8 cellular contexts compared by ENCODE assay signal in the genomic region with DNA sequence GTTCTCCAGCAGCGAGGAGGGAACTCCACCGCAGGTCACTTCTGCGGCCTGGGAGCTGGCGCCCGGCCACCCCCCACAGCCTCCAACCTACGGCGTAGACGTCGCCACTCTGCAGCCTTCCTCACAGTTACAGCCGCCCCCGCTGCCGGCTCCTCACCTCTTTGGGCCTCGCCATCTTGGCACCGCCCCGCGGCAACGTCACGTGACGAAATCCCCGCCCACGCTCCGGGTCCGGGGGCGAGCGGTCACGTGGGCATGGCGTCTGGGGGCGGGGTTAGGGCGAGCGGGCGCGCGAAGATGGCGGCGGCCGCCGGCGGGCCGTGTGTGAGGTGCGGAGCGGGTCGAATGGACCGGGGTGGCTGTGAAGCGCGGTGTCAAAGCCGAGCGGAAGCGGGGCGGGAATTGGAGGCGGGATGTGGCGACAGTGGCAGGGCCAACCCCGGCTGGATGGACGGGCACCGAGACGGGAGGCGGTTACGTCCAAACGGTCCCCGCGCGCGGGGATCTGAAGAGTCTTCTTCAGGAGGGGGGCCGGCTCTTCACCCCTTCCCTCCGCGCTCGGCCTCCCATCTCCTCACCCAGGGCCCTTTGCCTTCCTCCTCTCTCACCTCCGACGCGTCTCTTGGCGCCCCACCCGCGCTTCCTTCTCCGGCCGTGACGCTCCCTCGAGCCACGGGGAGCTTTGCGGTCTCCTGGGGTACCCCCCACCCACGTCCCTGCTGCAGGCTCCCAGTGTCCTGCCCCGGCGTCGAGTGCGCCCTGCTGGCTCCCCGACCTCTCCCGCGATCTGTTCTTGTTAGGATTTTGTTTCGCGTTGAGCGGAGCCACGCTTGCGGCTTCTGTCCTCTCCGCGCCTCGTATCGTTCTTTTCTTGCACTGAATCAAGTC. TPM values are rescaled to one million over a fixed set of nuclear protein-coding genes. Genes with fewer than 3 reads are reported as not detected.
DNase-seq lines count a peak whose midpoint lies in the region; ATAC-seq and TF ChIP-seq lines count a peak whose summit lies in the region.

A gene (minus strand): TSS at position 181 of the 888 bp plus-strand sequence. CDS start 300 bp downstream, outside the sequence.
A gene with protein sequence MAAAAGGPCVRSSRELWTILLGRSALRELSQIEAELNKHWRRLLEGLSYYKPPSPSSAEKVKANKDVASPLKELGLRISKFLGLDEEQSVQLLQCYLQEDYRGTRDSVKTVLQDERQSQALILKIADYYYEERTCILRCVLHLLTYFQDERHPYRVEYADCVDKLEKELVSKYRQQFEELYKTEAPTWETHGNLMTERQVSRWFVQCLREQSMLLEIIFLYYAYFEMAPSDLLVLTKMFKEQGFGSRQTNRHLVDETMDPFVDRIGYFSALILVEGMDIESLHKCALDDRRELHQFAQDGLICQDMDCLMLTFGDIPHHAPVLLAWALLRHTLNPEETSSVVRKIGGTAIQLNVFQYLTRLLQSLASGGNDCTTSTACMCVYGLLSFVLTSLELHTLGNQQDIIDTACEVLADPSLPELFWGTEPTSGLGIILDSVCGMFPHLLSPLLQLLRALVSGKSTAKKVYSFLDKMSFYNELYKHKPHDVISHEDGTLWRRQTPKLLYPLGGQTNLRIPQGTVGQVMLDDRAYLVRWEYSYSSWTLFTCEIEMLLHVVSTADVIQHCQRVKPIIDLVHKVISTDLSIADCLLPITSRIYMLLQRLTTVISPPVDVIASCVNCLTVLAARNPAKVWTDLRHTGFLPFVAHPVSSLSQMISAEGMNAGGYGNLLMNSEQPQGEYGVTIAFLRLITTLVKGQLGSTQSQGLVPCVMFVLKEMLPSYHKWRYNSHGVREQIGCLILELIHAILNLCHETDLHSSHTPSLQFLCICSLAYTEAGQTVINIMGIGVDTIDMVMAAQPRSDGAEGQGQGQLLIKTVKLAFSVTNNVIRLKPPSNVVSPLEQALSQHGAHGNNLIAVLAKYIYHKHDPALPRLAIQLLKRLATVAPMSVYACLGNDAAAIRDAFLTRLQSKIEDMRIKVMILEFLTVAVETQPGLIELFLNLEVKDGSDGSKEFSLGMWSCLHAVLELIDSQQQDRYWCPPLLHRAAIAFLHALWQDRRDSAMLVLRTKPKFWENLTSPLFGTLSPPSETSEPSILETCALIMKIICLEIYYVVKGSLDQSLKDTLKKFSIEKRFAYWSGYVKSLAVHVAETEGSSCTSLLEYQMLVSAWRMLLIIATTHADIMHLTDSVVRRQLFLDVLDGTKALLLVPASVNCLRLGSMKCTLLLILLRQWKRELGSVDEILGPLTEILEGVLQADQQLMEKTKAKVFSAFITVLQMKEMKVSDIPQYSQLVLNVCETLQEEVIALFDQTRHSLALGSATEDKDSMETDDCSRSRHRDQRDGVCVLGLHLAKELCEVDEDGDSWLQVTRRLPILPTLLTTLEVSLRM (N-terminal part only) (plus strand): TSS at position 277 of the 888 bp plus-strand sequence. CDS start 21 bp downstream, at position 298.

- H3K4me1 ChIP-seq in PC-9 (replicated peaks; ENCODE audit: insufficient read depth), result peaks cover 6% of the 10 kb centered on the region; the same call in 1 of the 2 replicates
- peaks cover 10% of the 10 kb centered on the region for H3K4me1 ChIP-seq in mucosa of stomach (ENCODE audit: control insufficient read depth, insufficient read depth, low read length)

- TF ChIP-seq POLR2A in erythroblast (IDR thresholded peaks at IDR 0.05; ENCODE audit: low read length), result peak; percentile 88

- H4K20me1 ChIP-seq in PC-9 (ENCODE audit: insufficient read depth), result no peaks in the 10 kb centered on the region

- intact Hi-C loops in PC-9 (cut with micrococcal nuclease; ENCODE audit: unreplicated experiment), result loop anchor here (1.0 to 5.0 kb wide), 3 partner anchors 45 to 85 kb away; a partner anchor contains a TSS

- H3K4me3 Mint-ChIP-seq in IgD-negative memory B cell, result peak within 1 kb of the TSS; percentile 99

- H3K79me2 ChIP-seq in PC-9 (ENCODE audit: low read depth), result peaks cover 29% of the 10 kb centered on the region; the same call in 1 of the 2 replicates

- no peak for TF ChIP-seq CTCF in PC-9 (conservative IDR thresholded peaks at IDR 0.05)

- peaks cover 16 to 28% (median 20%) of the 10 kb centered on the region in 3 donors for H3K4me1 Mint-ChIP-seq in IgD-negative memory B cell

- BruUV-seq in PC-9 (replicated peaks; lab: Mats Ljungman, UMichigan), result TSS peak; percentile 41

- H3K27ac Mint-ChIP-seq in IgD-negative memory B cell, result peak within 1 kb of the TSS; percentile 96 to 99 (median 98)

- H3K36me3 ChIP-seq in PC-9 (ENCODE audit: low read depth) (no peaks in the 10 kb centered on the region; the same call in 1 of the 2 replicates), mucosa of stomach (ENCODE audit: control insufficient read depth, insufficient read depth, low read length) (no peaks in the 10 kb centered on the region)

- H3K9me3 ChIP-seq in PC-9 (ENCODE audit: insufficient read depth, low read depth), result no peaks in the 10 kb centered on the region
- no peaks in the 10 kb centered on the region for H3K9me3 ChIP-seq in mucosa of stomach (ENCODE audit: control insufficient read depth, low read length)

- peak within 1 kb of the TSS; percentile 80 for H3K9ac ChIP-seq in mucosa of stomach (ENCODE audit: low read length)

- H3K4me2 ChIP-seq in PC-9, result peak within 1 kb of the TSS; percentile 99

- peak within 1 kb of the TSS; percentile 61 for H3K27ac ChIP-seq in PC-9

- H3K27me3 ChIP-seq in PC-9 (ENCODE audit: insufficient read depth, low read depth), result no peaks in the 10 kb centered on the region
- no peaks in the 10 kb centered on the region for H3K27me3 ChIP-seq in mucosa of stomach (ENCODE audit: control insufficient read depth, insufficient read depth, low read length)

- no peaks in the 10 kb centered on the region for H3K27me3 Mint-ChIP-seq in IgD-negative memory B cell

- no peaks in the 10 kb centered on the region for H3K9me2 ChIP-seq in PC-9 (ENCODE audit: insufficient read depth)

- peak within 1 kb of the TSS; percentile 100 for H2AFZ ChIP-seq in PC-9

- H3K4me3 ChIP-seq in PC-9 (peak within 1 kb of the TSS; percentile 96), mucosa of stomach (ENCODE audit: low read length) (peak within 1 kb of the TSS; percentile 77)

- peak; percentile 77 for DNase-seq in DMS153 (lab: John Stamatoyannopoulos, UW)
- DNase-seq in PC-9, result peak; percentile 80 to 98
- DNase-seq in activated T-cell treated with anti-CD3 and anti-CD28 coated beads, Interleukin-2, amount 50 U/mL, for 1 hour, result peak; percentile 100
- DNase-seq in erythroblast (lab: John Stamatoyannopoulos, UW), result peak; percentile 95 to 98
- DNase-seq in stimulated activated CD8-positive, alpha-beta memory T cell treated with anti-CD3 and anti-CD28 coated beads, Interleukin-4, amount 100 ng/mL, for 48 hours, result peak; percentile 100

- CTCF ChIA-PET in PC-9 (lab: Charles Lee), result interaction anchor here (0.5 to 1.0 kb wide), 2 partner anchors 18 to 80 kb away, joined by 3 to 11 read pairs; a partner anchor contains a TSS

- H3K9me3 Mint-ChIP-seq in IgD-negative memory B cell, result no peaks in the 10 kb centered on the region

- H3F3A ChIP-seq in PC-9 (ENCODE audit: insufficient read depth, low read depth), result peaks cover 7% of the 10 kb centered on the region

- POLR2A ChIA-PET in PC-9 (lab: Charles Lee; ENCODE audit: unreplicated experiment), result interaction anchor here (0.6 kb wide), 2 partner anchors 25 to 45 kb away, joined by 3 to 12 read pairs; no protein-coding TSS in a partner anchor

- H3K36me3 Mint-ChIP-seq in IgD-negative memory B cell, result peaks cover 3% of the 10 kb centered on the region

- ATAC-seq in GM21529 (IDR thresholded peaks at IDR 0.05; ENCODE audit: unreplicated experiment), result peak; percentile 66

RNA-seq across cellular contexts. Expression of the first gene that starts in this region (rescaled TPM):
- 8.5 TPM for polyA plus RNA-seq in IgD-negative memory B cell
- total RNA-seq in PC-9 (2021), result 18.0 and 19.0 TPM in 2 replicates

RNA-seq across cellular contexts. Expression of the second gene that starts in this region (rescaled TPM):
- 21.9 TPM for polyA plus RNA-seq in IgD-negative memory B cell
- total RNA-seq in PC-9 (2021), result 59.7 and 90.0 TPM in 2 replicates

Comparison
In these comparisons a context has a peak if more than half of its experiments do, and no peak if none do; other contexts are left out.
1. Peak in every context shown above with its lines: DNase-seq, ATAC-seq, H3K4me3 ChIP-seq and H3K27ac ChIP-seq.